Comparison of ENCODE assay signal across 8 cellular contexts in genomic region chr7:7639847-7640220, GRCh38. TPM values are rescaled to one million over a fixed set of nuclear protein-coding genes. Genes with fewer than 3 reads are reported as not detected.
DNase-seq lines count a peak whose midpoint lies in the region; ATAC-seq and TF ChIP-seq lines count a peak whose summit lies in the region.

No MANE protein-coding gene starts in this region.

- H3K27ac Mint-ChIP-seq in activated naive CD4-positive, alpha-beta T cell treated with anti-CD3 and anti-CD28 coated beads for 36 hours = peak overlapping the region; percentile 98

- H3K27ac ChIP-seq in cardiac muscle cell = no peak overlapping the region

- H3K4me1 Mint-ChIP-seq in activated naive CD4-positive, alpha-beta T cell treated with anti-CD3 and anti-CD28 coated beads for 36 hours (ENCODE audit: low read depth) = peaks cover 41% of the 10 kb centered on the region

- peaks cover 44% of the 10 kb centered on the region for H3K36me3 Mint-ChIP-seq in activated naive CD4-positive, alpha-beta T cell treated with anti-CD3 and anti-CD28 coated beads for 36 hours (ENCODE audit: low read depth)

- H3K4me3 ChIP-seq in cardiac muscle cell = peak overlapping the region; percentile 60
- peak overlapping the region; percentile 93 for H3K4me3 ChIP-seq in retinal pigment epithelial cell (ENCODE audit: low read length)

- H3K4me3 Mint-ChIP-seq in activated naive CD4-positive, alpha-beta T cell treated with anti-CD3 and anti-CD28 coated beads for 36 hours = peak overlapping the region; percentile 92

- no peaks in the 10 kb centered on the region for H3K27me3 Mint-ChIP-seq in activated naive CD4-positive, alpha-beta T cell treated with anti-CD3 and anti-CD28 coated beads for 36 hours (ENCODE audit: low read depth)

- ATAC-seq in HG03442 (IDR thresholded peaks at IDR 0.05; ENCODE audit: unreplicated experiment) (no peak), GM18907 (IDR thresholded peaks at IDR 0.05; ENCODE audit: unreplicated experiment) (no peak)

- no peak for TF ChIP-seq CTCF in cardiac muscle cell (IDR thresholded peaks at IDR 0.05; ENCODE audit: low read depth, low read length)
- TF ChIP-seq CTCF in retinal pigment epithelial cell (conservative IDR thresholded peaks at IDR 0.05; ENCODE audit: low read depth, low read length) = no peak

- DNase-seq in activated effector memory CD4-positive, alpha-beta T cell treated with anti-CD3 and anti-CD28 coated beads, Interleukin-2, amount 50 U/mL, for 16 hours = peak; percentile 82
- DNase-seq in activated effector memory CD4-positive, alpha-beta T cell treated with Interleukin-2 at 50 U/mL for 16 hours = no peak
- peak; percentile 65 for DNase-seq in NCI-H2171 treated with DMSO at 0.1 percent for 48 hours (lab: John Stamatoyannopoulos, UW)
- peak; percentile 70 for DNase-seq in activated naive CD4-positive, alpha-beta T cell treated with anti-CD3 and anti-CD28 coated beads for 36 hours
- peak in 1 of 2 donors; percentile 24 for DNase-seq in cardiac muscle cell (ENCODE audit: low read depth in 1 of 2, low spot score in 1 of 2)
- DNase-seq in retinal pigment epithelial cell (ENCODE audit: low read depth) = peak; percentile 7

- H3K9me3 Mint-ChIP-seq in activated naive CD4-positive, alpha-beta T cell treated with anti-CD3 and anti-CD28 coated beads for 36 hours = no peaks in the 10 kb centered on the region

- intact Hi-C loops in activated naive CD4-positive, alpha-beta T cell treated with anti-CD3 and anti-CD28 coated beads for 36 hours (cut with micrococcal nuclease) = loop anchor here (1.0 to 10.0 kb wide), 11 partner anchors 31 to 1865 kb away; partner anchors contain the start of genes C1GALT1, GLCCI1 and MIOS

- H3K27me3 ChIP-seq in cardiac muscle cell = no peaks in the 10 kb centered on the region

- no peaks in the 10 kb centered on the region for H3K9me3 ChIP-seq in cardiac muscle cell (ENCODE audit: low read depth)

- CTCF ChIA-PET in activated naive CD4-positive, alpha-beta T cell treated with anti-CD3 and anti-CD28 coated beads for 36 hours (lab: Charles Lee) = no interaction called here

- H3K36me3 ChIP-seq in cardiac muscle cell = no peaks in the 10 kb centered on the region

- peaks cover 7% of the 10 kb centered on the region for H3K4me1 ChIP-seq in cardiac muscle cell (ENCODE audit: low read depth)

RNA-seq across cellular contexts. Expression of gene UMAD1, which starts 0.7 kb away (rescaled TPM):
- total RNA-seq in activated naive CD4-positive, alpha-beta T cell treated with anti-CD3 and anti-CD28 coated beads for 36 hours = 10 to 100 TPM; 13.8 to 14.3 TPM
- total RNA-seq in cardiac muscle cell = 8.2 and 8.3 TPM in 2 replicates
- 12.9 and 18.2 TPM in 2 replicates for polyA plus RNA-seq in cardiac muscle cell
